In the genomic region with DNA sequence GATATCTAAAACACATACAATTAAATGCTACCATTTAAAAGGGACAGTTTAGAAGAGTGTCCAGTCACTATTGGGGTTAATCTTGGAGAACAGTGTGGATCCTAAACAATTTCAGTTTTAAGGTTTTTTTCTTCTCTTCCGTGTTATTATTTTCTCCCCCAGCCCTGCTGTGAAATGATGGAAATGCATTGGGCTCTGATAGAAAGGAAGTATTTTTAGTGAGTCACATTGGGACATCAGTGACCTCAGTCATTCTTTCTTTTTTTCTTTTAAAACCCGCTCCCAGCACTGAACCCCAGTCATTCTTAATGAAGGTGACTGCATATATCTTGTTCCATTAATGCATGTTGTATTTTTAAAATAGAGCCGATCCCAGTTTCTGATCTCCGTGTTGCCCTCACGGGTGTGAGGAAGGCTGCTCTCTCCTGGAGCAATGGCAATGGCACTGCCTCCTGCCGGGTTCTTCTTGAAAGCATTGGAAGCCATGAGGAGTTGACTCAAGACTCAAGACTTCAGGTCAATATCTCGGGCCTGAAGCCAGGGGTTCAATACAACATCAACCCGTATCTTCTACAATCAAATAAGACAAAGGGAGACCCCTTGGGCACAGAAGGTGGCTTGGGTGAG, we compare ENCODE assay signal across 21 cellular contexts.
"Had no signal": no experiment of that assay in that cellular context is flagged by ENCODE, and none has a peak within 500 bp of the region (broad histone marks: within the 10 kb centered on the region; RNA-seq: fewer than 3 reads in every experiment).

No MANE protein-coding gene starts in this region.

- H3K4me3 ChIP-seq: lung, suprapubic skin, transverse colon had no signal

- H3K4me1 ChIP-seq: foreskin keratinocyte, suprapubic skin, transverse colon had no signal

- H3K9me3 Mint-ChIP-seq: activated B cell treated with CpG ODN at 0.5 μM for 24 hours; activated CD4-positive, alpha-beta memory T cell treated with anti-CD3 and anti-CD28 coated beads for 36 hours; activated naive CD4-positive, alpha-beta T cell treated with anti-CD3 and anti-CD28 coated beads for 36 hours; effector memory CD8-positive, alpha-beta T cell; stimulated activated naive CD8-positive, alpha-beta T cell treated with anti-CD3 and anti-CD28 coated beads, Interleukin-15, Interleukin-2, amounts not matched to agents 100 ng/mL and 50 ng/mL, for 24 hours; T-helper 2 cell treated with Interferon-gamma antibody and Interleukin-4, amounts not matched to agents 5 μg/mL and 100 μg/mL, for 36 hours had no signal

- H3K27ac Mint-ChIP-seq: activated B cell treated with CpG ODN at 0.5 μM for 24 hours; activated CD4-positive, alpha-beta memory T cell treated with anti-CD3 and anti-CD28 coated beads for 36 hours; activated naive CD4-positive, alpha-beta T cell treated with anti-CD3 and anti-CD28 coated beads for 36 hours; progenitor cell of endocrine pancreas; stimulated activated naive CD8-positive, alpha-beta T cell treated with anti-CD3 and anti-CD28 coated beads, Interleukin-15, Interleukin-2, amounts not matched to agents 100 ng/mL and 50 ng/mL, for 24 hours; T-helper 2 cell treated with Interferon-gamma antibody and Interleukin-4, amounts not matched to agents 5 μg/mL and 100 μg/mL, for 36 hours had no signal

- H3K27me3 Mint-ChIP-seq: activated B cell treated with CpG ODN at 0.5 μM for 24 hours; activated CD4-positive, alpha-beta memory T cell treated with anti-CD3 and anti-CD28 coated beads for 36 hours; effector memory CD8-positive, alpha-beta T cell; progenitor cell of endocrine pancreas; stimulated activated naive CD8-positive, alpha-beta T cell treated with anti-CD3 and anti-CD28 coated beads, Interleukin-15, Interleukin-2, amounts not matched to agents 100 ng/mL and 50 ng/mL, for 24 hours had no signal

- H3K27ac ChIP-seq: epithelial cell of prostate, foreskin keratinocyte, suprapubic skin, transverse colon had no signal

- H3K27me3 ChIP-seq: foreskin keratinocyte, suprapubic skin, transverse colon had no signal

- H3K9me3 ChIP-seq: SK-N-SH, suprapubic skin, transverse colon had no signal

- H3K4me3 Mint-ChIP-seq: activated B cell treated with CpG ODN at 0.5 μM for 24 hours; activated CD4-positive, alpha-beta memory T cell treated with anti-CD3 and anti-CD28 coated beads for 36 hours; activated naive CD4-positive, alpha-beta T cell treated with anti-CD3 and anti-CD28 coated beads for 36 hours; effector memory CD8-positive, alpha-beta T cell; stimulated activated naive CD8-positive, alpha-beta T cell treated with anti-CD3 and anti-CD28 coated beads, Interleukin-15, Interleukin-2, amounts not matched to agents 100 ng/mL and 50 ng/mL, for 24 hours; T-helper 2 cell treated with Interferon-gamma antibody and Interleukin-4, amounts not matched to agents 5 μg/mL and 100 μg/mL, for 36 hours had no signal

- DNase-seq: activated B cell treated with CpG ODN at 0.5 μM for 24 hours; activated CD4-positive, alpha-beta memory T cell treated with anti-CD3 and anti-CD28 coated beads for 36 hours; activated CD4-positive, alpha-beta T cell treated with anti-CD3 and anti-CD28 coated beads for 4 hours; activated naive CD4-positive, alpha-beta T cell treated with anti-CD3 and anti-CD28 coated beads for 36 hours; aorta; effector memory CD8-positive, alpha-beta T cell; foreskin keratinocyte; hippocampal formation; islet precursor cell; left colon; SK-N-SH; stimulated activated CD4-positive, alpha-beta T cell treated with anti-CD3 and anti-CD28 coated beads, Interleukin-12 subunit alpha, Interleukin-12 subunit beta, amount 100 ng/mL, for 4 hours; stimulated activated CD4-positive, alpha-beta T cell treated with anti-CD3 and anti-CD28 coated beads, Interleukin-1b, Interleukin-23, amount 100 ng/mL, for 48 hours; stimulated activated CD8-positive, alpha-beta memory T cell treated with anti-CD3 and anti-CD28 coated beads, Interleukin-4, amount 100 ng/mL, for 48 hours; transverse colon had no signal

- ATAC-seq: effector memory CD8-positive, alpha-beta T cell; foreskin keratinocyte; left colon had no signal
